8 cellular contexts compared by ENCODE assay signal in genomic region chr16:87324411-87325275, GRCh38. TPM values are rescaled to one million over a fixed set of nuclear protein-coding genes. Genes with fewer than 3 reads are reported as not detected.
DNase-seq lines count a peak whose midpoint lies in the region; ATAC-seq, FAIRE-seq and TF ChIP-seq lines count a peak whose summit lies in the region.

No MANE protein-coding gene starts in this region.

- H4K8ac ChIP-seq in IMR-90 (ENCODE audit: low read depth in 2 of 2, low read length in 2 of 2), result no peak overlapping the region

- DNase-seq in Calu3 (peak; percentile 49), IMR-90 (peak; percentile 10), endothelial cell (ENCODE audit: low spot score) (peak; percentile 59), naive B cell (peak; percentile 45), transverse colon (peak; percentile 30), RCC 7860 (ENCODE audit: low spot score) (no peak)
- peak; percentile 54 for DNase-seq in activated CD4-positive, alpha-beta T cell treated with anti-CD3 and anti-CD28 coated beads, Interleukin-2, amount 10 ng/mL, durations not matched to agents 7 days and 5 days

- no peak overlapping the region for H2AK5ac ChIP-seq in IMR-90 (ENCODE audit: low read depth, low read length)

- peaks cover 8% of the 10 kb centered on the region for H3K36me3 Mint-ChIP-seq in Calu3 (ENCODE audit: insufficient read depth, unreplicated experiment)
- H3K36me3 Mint-ChIP-seq in activated CD4-positive, alpha-beta T cell treated with anti-CD3 and anti-CD28 coated beads, Interleukin-2, amount 10 ng/mL, durations not matched to agents 7 days and 5 days (ENCODE audit: low read depth), result peaks cover 3% of the 10 kb centered on the region
- peaks cover under 1% of the 10 kb centered on the region for H3K36me3 Mint-ChIP-seq in endothelial cell (ENCODE audit: low read depth, unreplicated experiment)
- no peaks in the 10 kb centered on the region for H3K36me3 Mint-ChIP-seq in naive B cell

- 64% methylated on average over 7 of the region's 28 CpGs; no CpG with 5 or more reads in 1 of the 2 experiments for WGBS in IMR-90 (ENCODE audit: extremely low coverage in 2 of 2, insufficient read length in 1 of 2), 2 experiments
- 60% methylated on average over 28 of the region's 28 CpGs; no CpG with 5 or more reads in 1 of the 2 donors for WGBS in transverse colon (ENCODE audit: low coverage in 1 of 2), 2 donors

- H4K91ac ChIP-seq in IMR-90 (ENCODE audit: insufficient read depth, low read depth, low read length), result no peak overlapping the region

- no peak overlapping the region for H2BK120ac ChIP-seq in IMR-90 (ENCODE audit: low read depth, low read length)

- no peak overlapping the region for H2BK20ac ChIP-seq in IMR-90 (ENCODE audit: low read depth, low read length)

- H3K36me3 ChIP-seq in IMR-90 (ENCODE audit: control insufficient read depth, insufficient read depth, low read length), result peaks cover 9% of the 10 kb centered on the region; the same call in 1 of the 2 replicates
- H3K36me3 ChIP-seq in transverse colon, result no peaks in the 10 kb centered on the region

- H4K5ac ChIP-seq in IMR-90 (ENCODE audit: low read depth, low read length), result no peak overlapping the region

- H3K9me1 ChIP-seq in IMR-90 (ENCODE audit: insufficient read depth, low read length), result peaks cover 5% of the 10 kb centered on the region; the same call in 1 of the 2 replicates

- H3K27ac ChIP-seq in IMR-90 (ENCODE audit: insufficient read depth, low read length), result no peak overlapping the region
- peak overlapping the region in 1 of 4 donors; percentile 10 for H3K27ac ChIP-seq in transverse colon

- peak; percentile 78 for ATAC-seq in IMR-90 (ENCODE audit: low read depth)
- peak; percentile 78 to 83 for ATAC-seq in naive B cell (ENCODE audit: low read depth in 2 of 2)
- ATAC-seq in GM21360 (IDR thresholded peaks at IDR 0.05; ENCODE audit: unreplicated experiment), result no peak

- H3K9me3 Mint-ChIP-seq in Calu3 (ENCODE audit: low read depth, unreplicated experiment) (no peaks in the 10 kb centered on the region), endothelial cell (ENCODE audit: unreplicated experiment) (no peaks in the 10 kb centered on the region), naive B cell (no peaks in the 10 kb centered on the region)
- no peaks in the 10 kb centered on the region for H3K9me3 Mint-ChIP-seq in activated CD4-positive, alpha-beta T cell treated with anti-CD3 and anti-CD28 coated beads, Interleukin-2, amount 10 ng/mL, durations not matched to agents 7 days and 5 days

- no peak for TF ChIP-seq EP300 in transverse colon (IDR thresholded peaks at IDR 0.05; ENCODE audit: low read depth)

- TF ChIP-seq POLR2A in IMR-90 (IDR thresholded peaks at IDR 0.05; ENCODE audit: low read depth, low read length) (no peak), transverse colon (IDR thresholded peaks at IDR 0.05) (no peak)

- H3K14ac ChIP-seq in IMR-90 (replicated peaks; ENCODE audit: low read depth, low read length), result no peak overlapping the region

- intact Hi-C loops in Calu3 (cut with micrococcal nuclease; ENCODE audit: unreplicated experiment) (no loop called here), IMR-90 (cut with micrococcal nuclease) (loop anchor here (2.0 kb wide), 1 partner anchor 56 kb away; no protein-coding TSS in a partner anchor), transverse colon (cut with DNase I; ENCODE audit: low total_unique reads) (loop anchor here (10.0 kb wide), 1 partner anchor 50 kb away; no protein-coding TSS in a partner anchor)

- H2AK9ac ChIP-seq in IMR-90 (replicated peaks; ENCODE audit: low read depth, low read length, poor library complexity), result peak overlapping the region; percentile 83

- H3K27me3 ChIP-seq in IMR-90 (ENCODE audit: control insufficient read depth, insufficient read depth, low read length) (no peaks in the 10 kb centered on the region), transverse colon (no peaks in the 10 kb centered on the region)

- BruUV-seq in Calu3 (replicated peaks; lab: Mats Ljungman, UMichigan) (no TSS peak), IMR-90 (replicated peaks; lab: Mats Ljungman, UMichigan) (no TSS peak)

- no peak overlapping the region for H2BK5ac ChIP-seq in IMR-90 (ENCODE audit: low read depth, low read length, poor library complexity, severe bottlenecking)

- H3K4me1 ChIP-seq in IMR-90 (ENCODE audit: control insufficient read depth, insufficient read depth, low read length) (peaks cover 6% of the 10 kb centered on the region; the same call in 1 of the 2 replicates), transverse colon (peaks cover 0 to 6% (median 3%) of the 10 kb centered on the region in 4 donors)

- H3K4me3 ChIP-seq in IMR-90 (ENCODE audit: insufficient read depth, low read depth, low read length) (no peak overlapping the region), transverse colon (no peak overlapping the region)

- no peak overlapping the region for H2BK15ac ChIP-seq in IMR-90 (ENCODE audit: low read depth, low read length)

- H3K79me1 ChIP-seq in IMR-90 (ENCODE audit: low read depth in 1 of 2, low read length in 2 of 2), result peaks cover 0 to 19% of the 10 kb centered on the region in 2 experiments; a peak in 3 of 4 replicates

- no peak overlapping the region for H2AFZ ChIP-seq in IMR-90 (replicated peaks; ENCODE audit: low read length, poor library complexity)

- in situ Hi-C loops in IMR-90 (cut with MboI; ENCODE audit: low sequenced_read_pairs), result loop anchor here (10.0 kb wide), 1 partner anchor 310 kb away; no protein-coding TSS in a partner anchor
- in situ Hi-C loops in transverse colon (cut with MboI; ENCODE audit: low pct_ligation_motif_present in 1 of 4, low pct_unique_long_range_greater_than_20kb in 1 of 4, low sequenced_read_pairs in 3 of 4), result loop anchor here in 3 of 4 donors (5.0 to 25.0 kb wide), 3 partner anchors 53 to 313 kb away; partner anchors contain the start of gene MAP1LC3B (in 1 of the 3)

- FAIRE-seq in RCC 7860 (lab: Jason Lieb, UNC), result no peak

- H3K4me2 ChIP-seq in IMR-90 (ENCODE audit: low read depth, low read length), result no peak overlapping the region

- H3K4ac ChIP-seq in IMR-90 (ENCODE audit: low read depth, low read length), result no peak overlapping the region

- H4K20me1 ChIP-seq in IMR-90 (ENCODE audit: insufficient read depth, low read length), result peaks cover 14% of the 10 kb centered on the region

- no peak overlapping the region for H3K18ac ChIP-seq in IMR-90 (ENCODE audit: low read depth, low read length)

- no peaks in the 10 kb centered on the region for H3K4me1 Mint-ChIP-seq in Calu3 (ENCODE audit: low read depth, unreplicated experiment)
- H3K4me1 Mint-ChIP-seq in activated CD4-positive, alpha-beta T cell treated with anti-CD3 and anti-CD28 coated beads, Interleukin-2, amount 10 ng/mL, durations not matched to agents 7 days and 5 days, result peaks cover 5% of the 10 kb centered on the region
- H3K4me1 Mint-ChIP-seq in endothelial cell (ENCODE audit: unreplicated experiment), result peaks cover 2% of the 10 kb centered on the region
- peaks cover 0 to 8% (median 7%) of the 10 kb centered on the region in 3 donors for H3K4me1 Mint-ChIP-seq in naive B cell

- H3K23ac ChIP-seq in IMR-90 (ENCODE audit: low read depth, low read length), result no peak overlapping the region

- H3K27me3 Mint-ChIP-seq in Calu3 (ENCODE audit: unreplicated experiment) (no peaks in the 10 kb centered on the region), endothelial cell (ENCODE audit: unreplicated experiment) (peaks cover 5% of the 10 kb centered on the region), naive B cell (no peaks in the 10 kb centered on the region)
- H3K27me3 Mint-ChIP-seq in activated CD4-positive, alpha-beta T cell treated with anti-CD3 and anti-CD28 coated beads, Interleukin-2, amount 10 ng/mL, durations not matched to agents 7 days and 5 days, result no peaks in the 10 kb centered on the region

- H3K9me3 ChIP-seq in IMR-90 (ENCODE audit: control insufficient read depth, insufficient read depth, low read length) (no peaks in the 10 kb centered on the region), transverse colon (no peaks in the 10 kb centered on the region)

- no peak overlapping the region for H3K9ac ChIP-seq in IMR-90 (ENCODE audit: low read depth, low read length)

- peak; percentile 58 for TF ChIP-seq RAD21 in IMR-90 (IDR thresholded peaks at IDR 0.05; ENCODE audit: low read length)

- H3K56ac ChIP-seq in IMR-90 (ENCODE audit: extremely low read depth, insufficient read depth, low read length), result no peak overlapping the region

- POLR2A ChIA-PET in IMR-90 (lab: Charles Lee; ENCODE audit: unreplicated experiment), result no interaction called here
- POLR2A ChIA-PET in activated CD4-positive, alpha-beta T cell treated with anti-CD3 and anti-CD28 coated beads, Interleukin-2, amount 10 ng/mL, durations not matched to agents 7 days and 5 days (lab: Charles Lee), result no interaction called here

- no peak overlapping the region for H3K27ac Mint-ChIP-seq in Calu3 (ENCODE audit: unreplicated experiment)
- peak overlapping the region; percentile 33 for H3K27ac Mint-ChIP-seq in activated CD4-positive, alpha-beta T cell treated with anti-CD3 and anti-CD28 coated beads, Interleukin-2, amount 10 ng/mL, durations not matched to agents 7 days and 5 days
- no peak overlapping the region for H3K27ac Mint-ChIP-seq in endothelial cell (ENCODE audit: unreplicated experiment)
- peak overlapping the region in 1 of 6 donors; percentile 28 for H3K27ac Mint-ChIP-seq in naive B cell

- H3K4me3 Mint-ChIP-seq in Calu3 (ENCODE audit: low read depth, unreplicated experiment), result no peak overlapping the region
- H3K4me3 Mint-ChIP-seq in activated CD4-positive, alpha-beta T cell treated with anti-CD3 and anti-CD28 coated beads, Interleukin-2, amount 10 ng/mL, durations not matched to agents 7 days and 5 days, result no peak overlapping the region
- H3K4me3 Mint-ChIP-seq in endothelial cell (ENCODE audit: unreplicated experiment), result no peak overlapping the region
- peak overlapping the region in 1 of 8 donors; percentile 48 for H3K4me3 Mint-ChIP-seq in naive B cell

- TF ChIP-seq CTCF in Calu3 (IDR thresholded peaks at IDR 0.05; ENCODE audit: unreplicated experiment) (peak; percentile 92), IMR-90 (conservative IDR thresholded peaks at IDR 0.05; ENCODE audit: low read depth, low read length) (peak; percentile 66), endothelial cell (IDR thresholded peaks at IDR 0.05; ENCODE audit: unreplicated experiment) (peak; percentile 78), transverse colon (IDR thresholded peaks at IDR 0.05) (peak; percentile 68 to 82 (median 80))

- CTCF ChIA-PET in Calu3 (lab: Charles Lee) (no interaction called here), IMR-90 (lab: Yijun Ruan, JAX) (interaction anchor here (0.6 kb wide), 1 partner anchor 17 kb away, joined by 4 read pairs; no protein-coding TSS in a partner anchor)
- CTCF ChIA-PET in activated CD4-positive, alpha-beta T cell treated with anti-CD3 and anti-CD28 coated beads, Interleukin-2, amount 10 ng/mL, durations not matched to agents 7 days and 5 days (lab: Charles Lee), result interaction anchor here (0.6 to 1.2 kb wide), 4 partner anchors 8 to 671 kb away, joined by 3 read pairs; no protein-coding TSS in a partner anchor

- dilution Hi-C loops in IMR-90 (cut with HindIII; ENCODE audit: low sequenced_read_pairs, unreplicated experiment), result no loop called here

RNA-seq across cellular contexts. Expression of gene C16orf95, which starts 7.5 kb away (rescaled TPM):
- total RNA-seq in Calu3 (2022), result 3.8 and 3.9 TPM in 2 replicates
- 1.9 and 2.0 TPM in 2 replicates for total RNA-seq in IMR-90 (2012; rRNA removed)
- 3.8 and 4.7 TPM in 2 replicates for polyA plus RNA-seq in IMR-90 (2012; rRNA removed)
- 3.7 and 6.4 TPM in 2 replicates for polyA plus RNA-seq in IMR-90 (2012; cell fraction: cytosol; rRNA removed)
- polyA plus RNA-seq in IMR-90 (2012; cell fraction: nucleus; rRNA removed; ENCODE audit: low replicate concordance), result 4.1 and 7.4 TPM in 2 replicates
- 1 to 10 TPM; 7.3 to 9.2 TPM for total RNA-seq in activated CD4-positive, alpha-beta T cell treated with anti-CD3 and anti-CD28 coated beads, Interleukin-2, amount 10 ng/mL, durations not matched to agents 7 days and 5 days
- 6.5 TPM for total RNA-seq in endothelial cell (ENCODE audit: unreplicated experiment)
- 1 to 10 TPM; 1.4 to 3.6 (median 2.2) TPM for polyA plus RNA-seq in naive B cell (ENCODE audit: low read depth in 6 of 6)
- total RNA-seq in transverse colon, result 1 to 10 TPM in 2 of 4 donors, not detected in 2; 1.1 to 2.3 TPM

RNA-seq across cellular contexts. Expression of gene FBXO31, which starts 58.9 kb away (rescaled TPM):
- total RNA-seq in Calu3 (2022), result 40.4 and 43.7 TPM in 2 replicates
- 10.4 and 10.6 TPM in 2 replicates for total RNA-seq in IMR-90 (2012; rRNA removed)
- 16.9 and 20.7 TPM in 2 replicates for polyA plus RNA-seq in IMR-90 (2012; rRNA removed)
- 10.1 and 14.2 TPM in 2 replicates for polyA plus RNA-seq in IMR-90 (2012; cell fraction: cytosol; rRNA removed)
- 54.4 and 120 TPM in 2 replicates for polyA plus RNA-seq in IMR-90 (2012; cell fraction: nucleus; rRNA removed; ENCODE audit: low replicate concordance)
- total RNA-seq in activated CD4-positive, alpha-beta T cell treated with anti-CD3 and anti-CD28 coated beads, Interleukin-2, amount 10 ng/mL, durations not matched to agents 7 days and 5 days, result 10 to 100 TPM; 27.4 to 30.6 TPM
- 13.5 TPM for total RNA-seq in endothelial cell (ENCODE audit: unreplicated experiment)
- 10 to 100 TPM in 5 of 6 donors, 1 to 10 TPM in 1; 7.5 to 23.9 (median 15.1) TPM for polyA plus RNA-seq in naive B cell (ENCODE audit: low read depth in 6 of 6)
- 100 to 1,000 TPM in 3 of 4 donors, 10 to 100 TPM in 1; 83.6 to 403 (median 224) TPM for total RNA-seq in transverse colon
